15 cellular contexts compared by ENCODE assay signal in the genomic region with DNA sequence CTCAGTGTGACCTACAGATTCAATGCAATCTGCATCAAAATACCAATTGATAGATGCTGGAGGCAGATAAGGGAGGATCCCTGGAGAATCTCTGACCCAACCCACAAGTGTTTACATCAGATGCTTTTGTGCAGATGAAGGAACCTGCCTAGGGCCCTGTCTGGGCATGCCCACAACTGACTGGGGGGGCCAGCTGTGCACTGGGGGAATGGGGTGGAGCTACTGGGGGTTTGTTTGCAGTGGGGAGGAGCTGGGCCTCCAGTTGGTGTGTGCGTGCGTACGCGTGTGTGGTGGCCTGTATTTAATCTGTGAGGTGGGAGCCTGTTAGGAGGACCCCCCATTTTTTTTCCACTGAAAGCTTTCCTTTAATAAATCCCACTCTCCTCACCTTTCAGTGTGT.
DNase-seq lines count a peak whose midpoint lies in the region; ATAC-seq and TF ChIP-seq lines count a peak whose summit lies in the region.
"Had no signal": no experiment of that assay in that cellular context is flagged by ENCODE, and none has a peak within 500 bp of the region (broad histone marks: within the 10 kb centered on the region; RNA-seq: fewer than 3 reads in every experiment).

No MANE protein-coding gene starts in this region.

- no peak overlapping the region for H3K9ac ChIP-seq in SK-N-SH
- H3K9ac ChIP-seq: BLaER1 had no signal

- no peak for TF ChIP-seq RAD21 in SK-N-SH (IDR thresholded peaks at IDR 0.05; ENCODE audit: low read length)

- no peaks in the 10 kb centered on the region for H3K27me3 ChIP-seq in SK-N-SH (ENCODE audit: insufficient read depth)
- H3K27me3 ChIP-seq in CD4-positive, alpha-beta memory T cell (ENCODE audit: insufficient read depth, low read length), result no peaks in the 10 kb centered on the region
- H3K27me3 ChIP-seq: BLaER1 had no signal

- H3K27ac ChIP-seq in SK-N-SH (ENCODE audit: low read depth in 2 of 2, low read length in 1 of 2), result no peak overlapping the region
- no peak overlapping the region for H3K27ac ChIP-seq in CD4-positive, alpha-beta memory T cell (ENCODE audit: low read depth, low read length)
- H3K27ac ChIP-seq: BLaER1 had no signal

- H4K20me1 ChIP-seq in SK-N-SH (ENCODE audit: insufficient read depth), result no peaks in the 10 kb centered on the region
- H4K20me1 ChIP-seq: BLaER1 had no signal

- intact Hi-C loops in CD4-positive, alpha-beta memory T cell (cut with micrococcal nuclease), result no loop called here

- peak overlapping the region in 1 of 8 donors; percentile 31 for H3K4me3 Mint-ChIP-seq in CD4-positive, alpha-beta memory T cell
- H3K4me3 Mint-ChIP-seq: GM23338, HFFc6 had no signal

- no peaks in the 10 kb centered on the region for H3K4me1 Mint-ChIP-seq in CD4-positive, alpha-beta memory T cell

- no peak for ATAC-seq in SK-N-SH treated with all-trans-retinoic acid at 6 μM for 48 hours
- ATAC-seq: GM23338 had no signal

- 33% methylated on average over 4 of the region's 4 CpGs for WGBS in SK-N-SH (ENCODE audit: low lambda C conversion rate)

- H3K4me3 ChIP-seq in SK-N-SH (ENCODE audit: low read depth in 2 of 2, low read length in 1 of 2) (no peak overlapping the region), epithelial cell of esophagus (ENCODE audit: low read length) (no peak overlapping the region)
- no peak overlapping the region for H3K4me3 ChIP-seq in CD4-positive, alpha-beta memory T cell (ENCODE audit: low read length in 2 of 2)
- H3K4me3 ChIP-seq: BLaER1, GM23338, HAP-1 had no signal

- H3K27ac Mint-ChIP-seq in CD4-positive, alpha-beta memory T cell, result no peak overlapping the region
- H3K27ac Mint-ChIP-seq: GM23338, HFFc6 had no signal

- H3K36me3 ChIP-seq in SK-N-SH (replicated peaks in 1 of 2; ENCODE audit: control insufficient read depth in 1 of 2, insufficient read depth in 2 of 2, low read length in 1 of 2), result no peaks in the 10 kb centered on the region
- H3K36me3 ChIP-seq in CD4-positive, alpha-beta memory T cell (ENCODE audit: insufficient read depth, low read length), result no peaks in the 10 kb centered on the region
- H3K36me3 ChIP-seq: BLaER1, HAP-1 had no signal

- peaks cover 0 to 20% (median 2%) of the 10 kb centered on the region in 8 donors for H3K9me3 Mint-ChIP-seq in CD4-positive, alpha-beta memory T cell

- TF ChIP-seq EP300 in SK-N-SH (IDR thresholded peaks at IDR 0.05; ENCODE audit: borderline replicate concordance in 1 of 2, low read depth in 1 of 2, low read length in 1 of 2), result no peak

- no peaks in the 10 kb centered on the region for H3K27me3 Mint-ChIP-seq in CD4-positive, alpha-beta memory T cell

- DNase-seq in SK-N-SH (peak; percentile 9), NCI-H69 (lab: John Stamatoyannopoulos, UW) (peak; percentile 30), epithelial cell of esophagus (ENCODE audit: low read depth) (peak; percentile 1), pons (ENCODE audit: low spot score) (no peak), hippocampal formation (lab: John Stamatoyannopoulos, UW) (no peak)
- DNase-seq in CD4-positive, alpha-beta memory T cell, result no peak
- DNase-seq: 8988T, AML-193, DMS53, HFFc6, IMR-90 had no signal

- H3K9me2 ChIP-seq in SK-N-SH, result no peaks in the 10 kb centered on the region

- H2AFZ ChIP-seq in SK-N-SH (ENCODE audit: low read depth), result no peak overlapping the region
- H2AFZ ChIP-seq: GM23338 had no signal

- CTCF ChIA-PET in SK-N-SH (lab: Yijun Ruan, JAX), result no interaction called here
- CTCF ChIA-PET in CD4-positive, alpha-beta memory T cell (lab: Charles Lee; ENCODE audit: partially characterized antibody), result no interaction called here

- no peaks in the 10 kb centered on the region for H3K79me2 ChIP-seq in SK-N-SH (ENCODE audit: insufficient read depth)

- no peaks in the 10 kb centered on the region for H3K9me3 ChIP-seq in SK-N-SH
- no peaks in the 10 kb centered on the region for H3K9me3 ChIP-seq in CD4-positive, alpha-beta memory T cell (ENCODE audit: control insufficient read depth in 1 of 2, low read length in 2 of 2)
- H3K9me3 ChIP-seq: HAP-1 had no signal

- H3K4me1 ChIP-seq in SK-N-SH (ENCODE audit: control insufficient read depth in 1 of 2, insufficient read depth in 2 of 2, low read depth in 1 of 2, low read length in 1 of 2), result no peaks in the 10 kb centered on the region
- no peaks in the 10 kb centered on the region for H3K4me1 ChIP-seq in CD4-positive, alpha-beta memory T cell (ENCODE audit: insufficient read depth, low read length)
- H3K4me1 ChIP-seq: HAP-1 had no signal

- POLR2A ChIA-PET in SK-N-SH (lab: Yijun Ruan, JAX), result no interaction called here
- POLR2A ChIA-PET in CD4-positive, alpha-beta memory T cell (lab: Charles Lee; ENCODE audit: partially characterized antibody), result no interaction called here

- no peaks in the 10 kb centered on the region for H3F3A ChIP-seq in SK-N-SH (replicated peaks; ENCODE audit: insufficient read depth)

- H3K4me2 ChIP-seq in SK-N-SH, result no peak overlapping the region
- H3K4me2 ChIP-seq: BLaER1, GM23338 had no signal

- no peaks in the 10 kb centered on the region for H3K36me3 Mint-ChIP-seq in CD4-positive, alpha-beta memory T cell

- TF ChIP-seq CTCF in SK-N-SH (IDR thresholded peaks at IDR 0.05), result no peak
- TF ChIP-seq CTCF in epithelial cell of esophagus (IDR thresholded peaks at IDR 0.05; ENCODE audit: insufficient read depth, low read depth, low read length, missing control alignments), result no peak

TF ChIP-seq in SK-N-SH, 30 proteins besides CTCF, POLR2A, EP300 and RAD21:
- TF ChIP-seq, protein P1, sequence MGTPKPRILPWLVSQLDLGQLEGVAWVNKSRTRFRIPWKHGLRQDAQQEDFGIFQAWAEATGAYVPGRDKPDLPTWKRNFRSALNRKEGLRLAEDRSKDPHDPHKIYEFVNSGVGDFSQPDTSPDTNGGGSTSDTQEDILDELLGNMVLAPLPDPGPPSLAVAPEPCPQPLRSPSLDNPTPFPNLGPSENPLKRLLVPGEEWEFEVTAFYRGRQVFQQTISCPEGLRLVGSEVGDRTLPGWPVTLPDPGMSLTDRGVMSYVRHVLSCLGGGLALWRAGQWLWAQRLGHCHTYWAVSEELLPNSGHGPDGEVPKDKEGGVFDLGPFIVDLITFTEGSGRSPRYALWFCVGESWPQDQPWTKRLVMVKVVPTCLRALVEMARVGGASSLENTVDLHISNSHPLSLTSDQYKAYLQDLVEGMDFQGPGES (IDR thresholded peaks at IDR 0.05; ENCODE audit: low read depth, low read length), result no peak
- TF ChIP-seq, protein P2, sequence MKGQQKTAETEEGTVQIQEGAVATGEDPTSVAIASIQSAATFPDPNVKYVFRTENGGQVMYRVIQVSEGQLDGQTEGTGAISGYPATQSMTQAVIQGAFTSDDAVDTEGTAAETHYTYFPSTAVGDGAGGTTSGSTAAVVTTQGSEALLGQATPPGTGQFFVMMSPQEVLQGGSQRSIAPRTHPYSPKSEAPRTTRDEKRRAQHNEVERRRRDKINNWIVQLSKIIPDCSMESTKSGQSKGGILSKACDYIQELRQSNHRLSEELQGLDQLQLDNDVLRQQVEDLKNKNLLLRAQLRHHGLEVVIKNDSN (IDR thresholded peaks at IDR 0.05; ENCODE audit: borderline replicate concordance, low read depth), result no peak

TF ChIP-seq in SK-N-SH treated with all-trans-retinoic acid at 6 μM for 48 hours, 23 proteins besides CTCF, POLR2A, EP300 and RAD21:
- no peak for TF ChIP-seq GLIS3 (CRISPR knock-in tag; IDR thresholded peaks at IDR 0.05)
- TF ChIP-seq, protein P3, sequence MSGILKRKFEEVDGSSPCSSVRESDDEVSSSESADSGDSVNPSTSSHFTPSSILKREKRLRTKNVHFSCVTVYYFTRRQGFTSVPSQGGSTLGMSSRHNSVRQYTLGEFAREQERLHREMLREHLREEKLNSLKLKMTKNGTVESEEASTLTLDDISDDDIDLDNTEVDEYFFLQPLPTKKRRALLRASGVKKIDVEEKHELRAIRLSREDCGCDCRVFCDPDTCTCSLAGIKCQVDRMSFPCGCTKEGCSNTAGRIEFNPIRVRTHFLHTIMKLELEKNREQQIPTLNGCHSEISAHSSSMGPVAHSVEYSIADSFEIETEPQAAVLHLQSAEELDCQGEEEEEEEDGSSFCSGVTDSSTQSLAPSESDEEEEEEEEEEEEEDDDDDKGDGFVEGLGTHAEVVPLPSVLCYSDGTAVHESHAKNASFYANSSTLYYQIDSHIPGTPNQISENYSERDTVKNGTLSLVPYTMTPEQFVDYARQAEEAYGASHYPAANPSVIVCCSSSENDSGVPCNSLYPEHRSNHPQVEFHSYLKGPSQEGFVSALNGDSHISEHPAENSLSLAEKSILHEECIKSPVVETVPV (CRISPR knock-in tag; IDR thresholded peaks at IDR 0.05), result no peak
- no peak for TF ChIP-seq PPARA (CRISPR knock-in tag; IDR thresholded peaks at IDR 0.05; ENCODE audit: borderline replicate concordance)
- TF ChIP-seq ZNF70 (CRISPR knock-in tag; IDR thresholded peaks at IDR 0.05), result no peak
- no peak for TF ChIP-seq ZNF565 (CRISPR knock-in tag; conservative IDR thresholded peaks at IDR 0.05; ENCODE audit: low read depth)
- no peak for TF ChIP-seq ISL1 (CRISPR knock-in tag; IDR thresholded peaks at IDR 0.05)
- no peak for TF ChIP-seq ZFP30 (CRISPR knock-in tag; IDR thresholded peaks at IDR 0.05)
- no peak for TF ChIP-seq ZC3H10 (CRISPR knock-in tag; IDR thresholded peaks at IDR 0.05)
- TF ChIP-seq, protein P4, sequence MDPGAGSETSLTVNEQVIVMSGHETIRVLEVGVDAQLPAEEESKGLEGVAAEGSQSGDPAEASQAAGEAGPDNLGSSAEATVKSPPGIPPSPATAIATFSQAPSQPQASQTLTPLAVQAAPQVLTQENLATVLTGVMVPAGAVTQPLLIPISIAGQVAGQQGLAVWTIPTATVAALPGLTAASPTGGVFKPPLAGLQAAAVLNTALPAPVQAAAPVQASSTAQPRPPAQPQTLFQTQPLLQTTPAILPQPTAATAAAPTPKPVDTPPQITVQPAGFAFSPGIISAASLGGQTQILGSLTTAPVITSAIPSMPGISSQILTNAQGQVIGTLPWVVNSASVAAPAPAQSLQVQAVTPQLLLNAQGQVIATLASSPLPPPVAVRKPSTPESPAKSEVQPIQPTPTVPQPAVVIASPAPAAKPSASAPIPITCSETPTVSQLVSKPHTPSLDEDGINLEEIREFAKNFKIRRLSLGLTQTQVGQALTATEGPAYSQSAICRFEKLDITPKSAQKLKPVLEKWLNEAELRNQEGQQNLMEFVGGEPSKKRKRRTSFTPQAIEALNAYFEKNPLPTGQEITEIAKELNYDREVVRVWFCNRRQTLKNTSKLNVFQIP (CRISPR knock-in tag; IDR thresholded peaks at IDR 0.05; ENCODE audit: borderline replicate concordance, low read depth), result no peak
TF ChIP-seq in SK-N-SH treated with all-trans-retinoic acid at 6 μM for 48 hours: peak in this region for 0.

Comparison
In these comparisons a context has a peak if more than half of its experiments do, and no peak if none do; other contexts are left out.
1. DNase-seq: peak in SK-N-SH (single experiment), NCI-H69 (single experiment) and epithelial cell of esophagus (single experiment); none in pons (single experiment), hippocampal formation (0 of 2) and CD4-positive, alpha-beta memory T cell (0 of 5).